ENCODE assay signal across 16 cellular contexts in the genomic region with DNA sequence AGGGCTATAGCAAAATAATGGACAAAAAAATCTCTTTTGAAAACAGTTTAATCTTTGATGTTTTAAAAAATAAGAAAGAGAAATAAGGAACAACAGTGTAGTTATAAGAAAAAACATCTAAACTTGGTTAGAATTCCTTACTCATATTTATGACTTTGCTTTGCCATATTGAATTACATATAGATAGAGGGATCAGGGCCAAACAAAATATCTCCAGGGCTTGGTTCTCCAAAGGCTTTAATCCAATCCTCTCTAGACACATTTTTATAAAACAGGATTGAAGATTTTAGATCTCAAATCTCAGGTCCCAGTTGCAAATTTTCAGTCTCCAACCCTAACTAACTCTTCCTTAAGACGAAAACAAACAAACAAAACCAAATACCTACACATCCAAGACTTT.
A peak's percentile ranks its signal among the peaks of the same experiment; 100 is the strongest.
DNase-seq lines count a peak whose midpoint lies in the region; ATAC-seq lines count a peak whose summit lies in the region.
"Had no signal": no experiment of that assay in that cellular context is flagged by ENCODE, and none has a peak within 500 bp of the region (broad histone marks: within the 10 kb centered on the region; RNA-seq: fewer than 3 reads in every experiment).

No MANE protein-coding gene starts in this region.

- DNase-seq in EH (ENCODE audit: low read depth) (peak; percentile 9), adipocyte (ENCODE audit: low read depth) (peak; percentile 53), fibroblast of peridontal ligament (ENCODE audit: extremely low read depth) (peak; percentile 7), NCI-H1105 (lab: John Stamatoyannopoulos, UW) (no peak), NCI-H146 (lab: John Stamatoyannopoulos, UW) (no peak), NCI-H524 (lab: John Stamatoyannopoulos, UW) (no peak)
- DNase-seq: AML-193; Calu3; CD4-positive, alpha-beta T cell; DMS79 treated with DMSO at 0.1 percent for 48 hours; GM23248; IMR-90 had no signal

- H3K36me3 ChIP-seq in adipocyte (ENCODE audit: control insufficient read depth, insufficient read depth, low read length, severe bottlenecking) = no peaks in the 10 kb centered on the region
- H3K36me3 ChIP-seq: HAP-1 had no signal

- H3K9me3 ChIP-seq in adipocyte (ENCODE audit: control insufficient read depth, low read length) = no peaks in the 10 kb centered on the region
- H3K9me3 ChIP-seq: A549, HAP-1 had no signal

- H3K9ac ChIP-seq in adipocyte (ENCODE audit: low read length) = no peak overlapping the region
- H3K9ac ChIP-seq: GM23248 had no signal

- H3K27me3 ChIP-seq in adipocyte (replicated peaks; ENCODE audit: control insufficient read depth, insufficient read depth, low read length) = peaks cover 3% of the 10 kb centered on the region

- H3K4me1 ChIP-seq in adipocyte (ENCODE audit: control insufficient read depth, insufficient read depth, low read length) = no peaks in the 10 kb centered on the region
- H3K4me1 ChIP-seq: A549 had no signal

- no peak overlapping the region for H3K4me3 ChIP-seq in adipocyte (ENCODE audit: low read length)
- H3K4me3 ChIP-seq: A549, GM23248, HAP-1, K562 had no signal

- ATAC-seq in HG02571 (IDR thresholded peaks at IDR 0.05; ENCODE audit: unreplicated experiment) = no peak
- ATAC-seq: A549, K562 had no signal

Comparison
In these comparisons a context has a peak if more than half of its experiments do, and no peak if none do; other contexts are left out.
1. DNase-seq: peak in EH (single experiment), adipocyte (single experiment) and fibroblast of peridontal ligament (single experiment); none in NCI-H1105 (single experiment), NCI-H146 (single experiment) and NCI-H524 (0 of 2).